In the genomic region with DNA sequence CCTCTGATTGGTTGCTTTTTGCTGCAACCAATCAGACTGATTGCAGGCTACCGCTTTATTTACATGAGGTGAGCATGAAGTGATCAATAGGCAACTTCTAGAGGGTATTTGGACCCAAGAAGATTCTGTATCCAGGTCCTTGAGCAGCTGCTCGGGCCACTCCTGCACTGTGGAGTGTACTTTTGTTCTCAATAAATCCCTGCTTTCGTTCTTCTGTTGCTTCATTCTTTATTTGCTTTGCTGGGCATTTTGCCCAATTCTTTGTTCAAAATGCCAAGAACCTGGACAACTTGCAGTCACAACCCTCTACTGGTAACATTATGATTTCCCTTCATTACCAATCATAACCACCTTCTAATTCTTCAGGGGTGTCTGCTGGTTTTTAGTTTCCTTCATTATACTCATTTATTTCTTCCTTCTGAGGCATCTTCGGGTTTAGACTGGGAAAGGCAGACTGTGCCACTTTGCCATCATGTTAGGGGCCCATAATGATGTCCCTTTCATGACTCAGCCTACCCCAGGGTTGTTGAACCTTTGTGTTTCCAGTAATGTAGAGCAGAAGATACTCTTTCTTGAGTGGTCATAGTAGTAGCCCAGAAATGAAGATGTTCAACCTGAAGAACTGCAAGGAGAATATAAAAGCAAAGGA, we compare ENCODE assay signal across 11 cellular contexts. TPM values are rescaled to one million over a fixed set of nuclear protein-coding genes. Genes with fewer than 3 reads are reported as not detected.
A peak's percentile ranks its signal among the peaks of the same experiment; 100 is the strongest.
DNase-seq lines count a peak whose midpoint lies in the region; ATAC-seq and TF ChIP-seq lines count a peak whose summit lies in the region.
"Had no signal": no experiment of that assay in that cellular context is flagged by ENCODE, and none has a peak within 500 bp of the region (broad histone marks: within the 10 kb centered on the region; RNA-seq: fewer than 3 reads in every experiment).

No MANE protein-coding gene starts in this region.

- no peak overlapping the region for H3K4me3 ChIP-seq in MG63
- H3K4me3 ChIP-seq in brain microvascular endothelial cell (ENCODE audit: low read depth, low read length), result no peak overlapping the region
- no peak overlapping the region for H3K4me3 ChIP-seq in lung
- H3K4me3 ChIP-seq: HAP-1 had no signal

- H3K4me3 Mint-ChIP-seq in nephron progenitor cell, result no peak overlapping the region
- no peak overlapping the region for H3K4me3 Mint-ChIP-seq in activated CD4-positive, alpha-beta memory T cell treated with anti-CD3 and anti-CD28 coated beads, Interleukin-2, amount 10 ng/mL, durations not matched to agents 7 days and 5 days

- no peaks in the 10 kb centered on the region for H3K36me3 Mint-ChIP-seq in nephron progenitor cell (ENCODE audit: low read depth)
- H3K36me3 Mint-ChIP-seq in activated CD4-positive, alpha-beta memory T cell treated with anti-CD3 and anti-CD28 coated beads, Interleukin-2, amount 10 ng/mL, durations not matched to agents 7 days and 5 days (ENCODE audit: low read depth), result no peaks in the 10 kb centered on the region

- TF ChIP-seq CTCF in AG09319 (IDR thresholded peaks at IDR 0.05; ENCODE audit: low read depth, low read length) (no peak), brain microvascular endothelial cell (IDR thresholded peaks at IDR 0.05; ENCODE audit: low read depth, low read length, missing control alignments) (no peak), lung (IDR thresholded peaks at IDR 0.05; ENCODE audit: control extremely low read depth, extremely low read depth) (no peak), nephron progenitor cell (IDR thresholded peaks at IDR 0.05) (no peak)

- no peaks in the 10 kb centered on the region for H3K27me3 ChIP-seq in MG63
- H3K27me3 ChIP-seq in brain microvascular endothelial cell (replicated peaks), result no peaks in the 10 kb centered on the region
- no peaks in the 10 kb centered on the region for H3K27me3 ChIP-seq in lung (ENCODE audit: control insufficient read depth, insufficient read depth)

- WGBS in lung, 2 donors, result 58 to 74% methylated on average over 4 of the region's 4 CpGs

- H3K4me1 Mint-ChIP-seq in nephron progenitor cell, result no peaks in the 10 kb centered on the region
- H3K4me1 Mint-ChIP-seq in activated CD4-positive, alpha-beta memory T cell treated with anti-CD3 and anti-CD28 coated beads, Interleukin-2, amount 10 ng/mL, durations not matched to agents 7 days and 5 days, result no peaks in the 10 kb centered on the region

- peak; percentile 53 for ATAC-seq in lung (ENCODE audit: insufficient read depth, low FRiP score)
- no peak for ATAC-seq in HG02642 (IDR thresholded peaks at IDR 0.05; ENCODE audit: poor library complexity, unreplicated experiment)

- H3K4me1 ChIP-seq in lung (ENCODE audit: control insufficient read depth in 2 of 2, insufficient read depth in 2 of 2, low read length in 2 of 2), result peaks cover 0 to 2% of the 10 kb centered on the region in 2 donors

- no peaks in the 10 kb centered on the region for H3K9me3 ChIP-seq in MG63
- no peaks in the 10 kb centered on the region for H3K9me3 ChIP-seq in lung (ENCODE audit: control insufficient read depth in 2 of 2, insufficient read depth in 1 of 2, low read length in 1 of 2)
- H3K9me3 ChIP-seq: HAP-1 had no signal

- peaks cover 6% of the 10 kb centered on the region for H3K27me3 Mint-ChIP-seq in nephron progenitor cell (ENCODE audit: low read depth, poor library complexity)
- H3K27me3 Mint-ChIP-seq in activated CD4-positive, alpha-beta memory T cell treated with anti-CD3 and anti-CD28 coated beads, Interleukin-2, amount 10 ng/mL, durations not matched to agents 7 days and 5 days, result no peaks in the 10 kb centered on the region

- CTCF ChIA-PET in activated CD4-positive, alpha-beta memory T cell treated with anti-CD3 and anti-CD28 coated beads, Interleukin-2, amount 10 ng/mL, durations not matched to agents 7 days and 5 days (lab: Charles Lee), result interaction anchor here (1.2 kb wide), 1 partner anchor 12 kb away, joined by 4 read pairs; no protein-coding TSS in a partner anchor

- H3K36me3 ChIP-seq in MG63, result no peaks in the 10 kb centered on the region
- no peaks in the 10 kb centered on the region for H3K36me3 ChIP-seq in brain microvascular endothelial cell (replicated peaks)
- no peaks in the 10 kb centered on the region for H3K36me3 ChIP-seq in lung (ENCODE audit: control insufficient read depth in 2 of 2, insufficient read depth in 2 of 2, low read length in 2 of 2)
- H3K36me3 ChIP-seq: HAP-1 had no signal

- in situ Hi-C loops in brain microvascular endothelial cell (cut with HindIII; ENCODE audit: low pct_ligation_motif_present, low sequenced_read_pairs), result no loop called here

- DNase-seq in AG09319 (ENCODE audit: extremely low read depth, low read depth) (peak; percentile 22), MG63 (peak; percentile 26), brain microvascular endothelial cell (peak; percentile 36), lung (ENCODE audit: low spot score) (peak; percentile 61), nephron progenitor cell (no peak)
- no peak for DNase-seq in activated CD4-positive, alpha-beta memory T cell treated with anti-CD3 and anti-CD28 coated beads, Interleukin-2, amount 10 ng/mL, durations not matched to agents 7 days and 5 days
- DNase-seq in activated CD8-positive, alpha-beta memory T cell treated with anti-CD3 and anti-CD28 coated beads for 24 hours, result no peak
- DNase-seq: midbrain, NCI-H2227 treated with DMSO at 0.1 percent for 48 hours had no signal

- H3K27ac ChIP-seq in brain microvascular endothelial cell (no peak overlapping the region), lung (ENCODE audit: low read depth in 1 of 2, low read length in 1 of 2) (no peak overlapping the region)

- no peak overlapping the region for H3K27ac Mint-ChIP-seq in nephron progenitor cell
- no peak overlapping the region for H3K27ac Mint-ChIP-seq in activated CD4-positive, alpha-beta memory T cell treated with anti-CD3 and anti-CD28 coated beads, Interleukin-2, amount 10 ng/mL, durations not matched to agents 7 days and 5 days

- POLR2A ChIA-PET in activated CD4-positive, alpha-beta memory T cell treated with anti-CD3 and anti-CD28 coated beads, Interleukin-2, amount 10 ng/mL, durations not matched to agents 7 days and 5 days (lab: Charles Lee), result no interaction called here

- no peaks in the 10 kb centered on the region for H3K9me3 Mint-ChIP-seq in nephron progenitor cell
- no peaks in the 10 kb centered on the region for H3K9me3 Mint-ChIP-seq in activated CD4-positive, alpha-beta memory T cell treated with anti-CD3 and anti-CD28 coated beads, Interleukin-2, amount 10 ng/mL, durations not matched to agents 7 days and 5 days

RNA-seq across cellular contexts. Expression of a gene that starts 43.4 kb away (rescaled TPM):
- 116 and 240 TPM in 2 replicates for total RNA-seq in MG63 (2014; rRNA removed; shearing (Covaris generic); ENCODE audit: low replicate concordance)
- 10 to 100 TPM; 55.8 to 69.7 TPM for total RNA-seq in lung
- 10 to 100 TPM; 25.0 to 35.5 TPM for polyA plus RNA-seq in lung
- 10 to 100 TPM; 59.4 to 59.9 TPM for total RNA-seq in activated CD4-positive, alpha-beta memory T cell treated with anti-CD3 and anti-CD28 coated beads, Interleukin-2, amount 10 ng/mL, durations not matched to agents 7 days and 5 days

Comparison
In these comparisons a context has a peak if more than half of its experiments do, and no peak if none do; other contexts are left out.
1. DNase-seq: peak in AG09319 (single experiment), MG63 (single experiment), brain microvascular endothelial cell (single experiment) and lung (single experiment); none in nephron progenitor cell (single experiment), activated CD4-positive, alpha-beta memory T cell treated with anti-CD3 and anti-CD28 coated beads, Interleukin-2, amount 10 ng/mL, durations not matched to agents 7 days and 5 days (single experiment) and activated CD8-positive, alpha-beta memory T cell treated with anti-CD3 and anti-CD28 coated beads for 24 hours (single experiment).